Comparison of ENCODE assay signal across 1 cellular context in the genomic region with DNA sequence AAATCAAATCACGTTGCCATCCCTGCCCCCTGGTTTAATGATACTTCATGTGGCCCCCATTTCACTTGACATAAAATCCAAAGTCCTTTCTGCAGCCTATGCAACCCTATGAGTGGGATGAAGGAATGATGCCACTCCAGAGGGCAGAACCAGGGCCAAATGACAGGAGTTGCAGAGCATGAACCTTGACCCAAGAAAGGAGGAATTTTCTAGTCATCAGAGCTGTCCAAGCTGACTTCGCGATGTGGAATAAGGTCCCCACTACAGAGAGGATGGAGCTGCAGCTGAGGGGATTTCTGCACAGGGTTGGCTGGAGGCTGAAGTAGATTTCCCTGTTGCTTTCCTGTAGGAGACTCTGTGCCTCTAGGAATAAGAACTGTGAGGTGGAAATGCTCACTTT.
A peak's percentile ranks its signal among the peaks of the same experiment; 100 is the strongest.
TF ChIP-seq lines count a peak whose summit lies in the region.

No MANE protein-coding gene starts in this region.

TF ChIP-seq in K562, 482 proteins besides CTCF, POLR2A, EP300 and RAD21:
- TF ChIP-seq NR2F6 (CRISPR knock-in tag; IDR thresholded peaks at IDR 0.05) (no peak), SUPT5H (IDR thresholded peaks at IDR 0.05) (no peak), ZNF133 (CRISPR knock-in tag; IDR thresholded peaks at IDR 0.05) (no peak), TEAD4 (IDR thresholded peaks at IDR 0.05; ENCODE audit: low read length) (no peak), TEAD4 (CRISPR knock-in tag; IDR thresholded peaks at IDR 0.05; ENCODE audit: borderline replicate concordance) (0 out of 2 replicates have a peak, but pooled peaks have one; percentile 13)
